Comparison of ENCODE assay signal across 20 cellular contexts in the genomic region with DNA sequence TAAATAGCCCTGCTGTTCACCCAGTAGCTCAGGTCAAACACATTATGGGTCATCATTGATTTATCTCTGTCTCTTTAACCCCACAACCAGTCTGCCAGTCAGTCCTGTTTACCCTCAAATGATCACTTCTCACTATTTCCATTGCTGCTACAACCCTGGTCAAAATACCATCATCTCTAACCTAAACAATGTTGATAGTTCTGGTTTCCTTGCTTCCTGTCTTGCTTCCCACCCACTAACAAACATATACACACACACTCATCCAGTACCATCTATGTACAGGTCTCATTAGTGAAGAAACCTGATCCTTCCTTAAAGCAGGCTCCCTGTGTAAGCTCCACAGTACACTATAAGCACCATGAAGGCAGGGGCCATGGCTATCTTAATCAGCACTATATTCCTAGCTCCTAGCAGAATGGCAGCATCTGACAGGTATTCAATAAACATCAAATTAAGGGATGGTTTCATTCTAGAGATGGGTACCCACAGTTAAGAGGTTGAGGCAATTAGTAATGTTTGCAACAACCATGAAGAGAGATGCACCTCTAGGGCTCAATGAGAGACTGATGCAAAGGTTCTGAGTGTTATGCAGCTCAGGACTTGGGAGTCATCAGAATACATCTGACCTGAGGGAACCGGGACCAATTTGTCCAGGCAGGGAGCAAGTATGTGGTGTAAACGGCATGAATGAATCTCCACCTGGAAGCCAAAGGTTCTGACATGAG. TPM values are rescaled to one million over a fixed set of nuclear protein-coding genes. Genes with fewer than 3 reads are reported as not detected.
"Had no signal": no experiment of that assay in that cellular context is flagged by ENCODE, and none has a peak within 500 bp of the region (broad histone marks: within the 10 kb centered on the region; RNA-seq: fewer than 3 reads in every experiment).

No MANE protein-coding gene starts in this region.

- H3K4me1 Mint-ChIP-seq: naive B cell had no signal

- H2AFZ ChIP-seq: parathyroid adenoma had no signal

- H3K4me1 ChIP-seq: parathyroid adenoma had no signal

- H3K36me3 Mint-ChIP-seq: activated naive CD4-positive, alpha-beta T cell treated with anti-CD3 and anti-CD28 coated beads, Interleukin-2, amount 50 U/mL, for 24 hours; brain; naive B cell had no signal

- H3K27me3 ChIP-seq: gastrocnemius medialis, heart right ventricle, transverse colon had no signal

- H3K9me3 ChIP-seq: gastrocnemius medialis, heart right ventricle, transverse colon had no signal

- H3K27ac Mint-ChIP-seq: activated naive CD4-positive, alpha-beta T cell treated with anti-CD3 and anti-CD28 coated beads, Interleukin-2, amount 50 U/mL, for 24 hours; brain had no signal

- H3K4me3 Mint-ChIP-seq: activated naive CD4-positive, alpha-beta T cell treated with anti-CD3 and anti-CD28 coated beads, Interleukin-2, amount 50 U/mL, for 24 hours; brain; central memory CD8-positive, alpha-beta T cell; naive B cell had no signal

- H3K27ac ChIP-seq: gastrocnemius medialis, heart right ventricle, parathyroid adenoma, skin epidermis, transverse colon, WERI-Rb-1 had no signal

- H3K79me2 ChIP-seq: parathyroid adenoma had no signal

- H3K27me3 Mint-ChIP-seq: activated naive CD4-positive, alpha-beta T cell treated with anti-CD3 and anti-CD28 coated beads, Interleukin-2, amount 50 U/mL, for 24 hours; central memory CD8-positive, alpha-beta T cell had no signal

- DNase-seq: activated CD4-positive, alpha-beta T cell treated with anti-CD3 and anti-CD28 coated beads for 4 hours; amygdala; effector memory CD4-positive, alpha-beta T cell; gastrocnemius medialis; heart right ventricle; kidney; left ventricle myocardium superior; midbrain; naive B cell; retina; substantia nigra; transverse colon; WERI-Rb-1 had no signal

- H3K9ac ChIP-seq: parathyroid adenoma had no signal

- H3K36me3 ChIP-seq: gastrocnemius medialis, heart right ventricle, transverse colon, WERI-Rb-1 had no signal

- H3K4me3 ChIP-seq: gastrocnemius medialis, heart right ventricle, skin epidermis, transverse colon had no signal

- H3K9me3 Mint-ChIP-seq: activated naive CD4-positive, alpha-beta T cell treated with anti-CD3 and anti-CD28 coated beads, Interleukin-2, amount 50 U/mL, for 24 hours; central memory CD8-positive, alpha-beta T cell had no signal

RNA-seq across cellular contexts. Expression of a gene that starts 53.2 kb away (rescaled TPM):
- total RNA-seq: fibroblast of lung, gastrocnemius medialis, kidney, left ventricle myocardium superior, SK-MEL-5, transverse colon had no signal
- polyA plus RNA-seq: fibroblast of lung, heart right ventricle had no signal
